19 cellular contexts compared by ENCODE assay signal in genomic region chr11:91761406-91762027, GRCh38.
DNase-seq lines count a peak whose midpoint lies in the region; ATAC-seq and TF ChIP-seq lines count a peak whose summit lies in the region.
"Had no signal": no experiment of that assay in that cellular context is flagged by ENCODE, and none has a peak within 500 bp of the region (broad histone marks: within the 10 kb centered on the region; RNA-seq: fewer than 3 reads in every experiment).

No MANE protein-coding gene starts in this region.

- DNase-seq in SK-N-SH (peak; percentile 12), WTC11 (ENCODE audit: low spot score) (no peak), medulla oblongata (ENCODE audit: extremely low spot score) (peak; percentile 7), body of pancreas (no peak), NCI-H510A (lab: John Stamatoyannopoulos, UW) (no peak)
- DNase-seq in central memory CD4-positive, alpha-beta T cell = no peak
- DNase-seq: CD8-positive, alpha-beta memory T cell; GDM1; GOT3; HFFc6; KBM-7; NCI-H1048; NCI-H1436 treated with DMSO at 0.1 percent for 48 hours; NCI-H2029 treated with DMSO at 0.1 percent for 48 hours; NCI-H2227 treated with DMSO at 0.1 percent for 48 hours had no signal

- H3K36me3 Mint-ChIP-seq in WTC11 = no peaks in the 10 kb centered on the region
- H3K36me3 Mint-ChIP-seq: CD8-positive, alpha-beta memory T cell had no signal

- TF ChIP-seq POLR2A in body of pancreas (IDR thresholded peaks at IDR 0.05) = no peak

- no peak; the same call in 1 of the 2 replicates for TF ChIP-seq RAD21 in SK-N-SH (IDR thresholded peaks at IDR 0.05; ENCODE audit: low read length)

- no peaks in the 10 kb centered on the region for H3K79me2 ChIP-seq in SK-N-SH (ENCODE audit: insufficient read depth)

- H3K9me3 ChIP-seq in SK-N-SH (no peaks in the 10 kb centered on the region), body of pancreas (no peaks in the 10 kb centered on the region)
- H3K9me3 ChIP-seq: BLaER1 treated with 17β-estradiol and CSF1 and Interleukin-3, amounts not matched to agents 10 nM and 100 nM had no signal

- H3K27ac ChIP-seq in SK-N-SH (ENCODE audit: low read depth in 2 of 2, low read length in 1 of 2) (peak overlapping the region in 1 of 2 experiments; percentile 83; a peak in 2 of 4 replicates), body of pancreas (no peak overlapping the region)
- H3K27ac ChIP-seq: BLaER1 treated with 17β-estradiol and CSF1 and Interleukin-3, amounts not matched to agents 10 nM and 100 nM had no signal

- ATAC-seq in SK-N-SH treated with all-trans-retinoic acid at 6 μM for 48 hours (no peak), WTC11 (peak; percentile 88), body of pancreas (no peak), GM19455 (IDR thresholded peaks at IDR 0.05; ENCODE audit: unreplicated experiment) (no peak)
- ATAC-seq: GM12878 had no signal

- TF ChIP-seq CTCF in SK-N-SH (IDR thresholded peaks at IDR 0.05) (no peak), WTC11 (IDR thresholded peaks at IDR 0.05) (no peak), body of pancreas (IDR thresholded peaks at IDR 0.05) (no peak)

- no peak overlapping the region for H2AFZ ChIP-seq in SK-N-SH (ENCODE audit: low read depth)

- H3K9me3 Mint-ChIP-seq in WTC11 = peaks cover 5% of the 10 kb centered on the region; the same call in 1 of the 2 replicates

- no peaks in the 10 kb centered on the region for H3K9me2 ChIP-seq in SK-N-SH

- no peaks in the 10 kb centered on the region for H3K36me3 ChIP-seq in SK-N-SH (replicated peaks in 1 of 2; ENCODE audit: control insufficient read depth in 1 of 2, insufficient read depth in 2 of 2, low read length in 1 of 2)
- no peaks in the 10 kb centered on the region for H3K36me3 ChIP-seq in body of pancreas (replicated peaks in 1 of 2; ENCODE audit: insufficient read depth in 1 of 2, low read depth in 2 of 2)
- H3K36me3 ChIP-seq: BLaER1 treated with 17β-estradiol and CSF1 and Interleukin-3, amounts not matched to agents 10 nM and 100 nM had no signal

- H3K27me3 ChIP-seq in SK-N-SH (ENCODE audit: insufficient read depth) (no peaks in the 10 kb centered on the region), body of pancreas (no peaks in the 10 kb centered on the region)
- H3K27me3 ChIP-seq: BLaER1 treated with 17β-estradiol and CSF1 and Interleukin-3, amounts not matched to agents 10 nM and 100 nM had no signal

- H3K4me1 ChIP-seq in SK-N-SH (ENCODE audit: control insufficient read depth in 1 of 2, insufficient read depth in 2 of 2, low read depth in 1 of 2, low read length in 1 of 2) = no peaks in the 10 kb centered on the region; a peak in 2 of 4 replicates
- H3K4me1 ChIP-seq in body of pancreas = no peaks in the 10 kb centered on the region
- H3K4me1 ChIP-seq: BLaER1 treated with 17β-estradiol and CSF1 and Interleukin-3, amounts not matched to agents 10 nM and 100 nM had no signal

- POLR2A ChIA-PET in SK-N-SH (lab: Yijun Ruan, JAX) (no interaction called here), WTC11 (lab: Charles Lee) (no interaction called here)

- CTCF ChIA-PET in SK-N-SH (lab: Yijun Ruan, JAX) = no interaction called here
- CTCF ChIA-PET in WTC11 (lab: Charles Lee) = interaction anchor here (0.5 kb wide), 1 partner anchor 56 kb away, joined by 3 read pairs; no protein-coding TSS in a partner anchor

- H3K4me1 Mint-ChIP-seq in WTC11 = peaks cover 23% of the 10 kb centered on the region
- H3K4me1 Mint-ChIP-seq: CD8-positive, alpha-beta memory T cell had no signal

- H3F3A ChIP-seq in SK-N-SH (replicated peaks; ENCODE audit: insufficient read depth) = no peaks in the 10 kb centered on the region

- no peaks in the 10 kb centered on the region for H4K20me1 ChIP-seq in SK-N-SH (ENCODE audit: insufficient read depth)
- H4K20me1 ChIP-seq: BLaER1 treated with 17β-estradiol and CSF1 and Interleukin-3, amounts not matched to agents 10 nM and 100 nM had no signal

- H3K4me3 Mint-ChIP-seq in WTC11 = no peak overlapping the region
- H3K4me3 Mint-ChIP-seq: CD8-positive, alpha-beta memory T cell; HFFc6 had no signal

- H3K4me3 ChIP-seq in SK-N-SH (ENCODE audit: low read depth in 2 of 2, low read length in 1 of 2) = no peak overlapping the region
- no peak overlapping the region for H3K4me3 ChIP-seq in body of pancreas
- H3K4me3 ChIP-seq: BLaER1 treated with 17β-estradiol and CSF1 and Interleukin-3, amounts not matched to agents 10 nM and 100 nM; GM12878 had no signal

- H3K4me2 ChIP-seq in SK-N-SH = no peak overlapping the region
- H3K4me2 ChIP-seq: BLaER1 treated with 17β-estradiol and CSF1 and Interleukin-3, amounts not matched to agents 10 nM and 100 nM had no signal

- H3K27ac Mint-ChIP-seq in WTC11 = peak overlapping the region; percentile 57; the same call in 1 of the 2 replicates
- H3K27ac Mint-ChIP-seq: CD8-positive, alpha-beta memory T cell; HFFc6 had no signal

- 45% methylated on average over 3 of the region's 3 CpGs for WGBS in SK-N-SH (ENCODE audit: low lambda C conversion rate)
- 19 to 50% methylated on average over 3 of the region's 3 CpGs for WGBS in body of pancreas, 2 donors

- H3K9ac ChIP-seq in SK-N-SH = no peak overlapping the region
- H3K9ac ChIP-seq: BLaER1 treated with 17β-estradiol and CSF1 and Interleukin-3, amounts not matched to agents 10 nM and 100 nM had no signal

- peak in 1 of 2 experiments; percentile 75; a peak in 2 of 4 replicates for TF ChIP-seq EP300 in SK-N-SH (IDR thresholded peaks at IDR 0.05; ENCODE audit: borderline replicate concordance in 1 of 2, low read depth in 1 of 2, low read length in 1 of 2)

- H3K27me3 Mint-ChIP-seq in WTC11 (ENCODE audit: low read depth) = no peaks in the 10 kb centered on the region
- H3K27me3 Mint-ChIP-seq: CD8-positive, alpha-beta memory T cell had no signal

- intact Hi-C loops in body of pancreas (cut with DNase I) = no loop called here

TF ChIP-seq in SK-N-SH, 30 proteins besides CTCF, POLR2A, EP300 and RAD21 (continues in another document):
- TF ChIP-seq SIN3A (IDR thresholded peaks at IDR 0.05; ENCODE audit: borderline replicate concordance, low read depth, low read length) (no peak), USF1 (IDR thresholded peaks at IDR 0.05; ENCODE audit: borderline replicate concordance, low read depth) (no peak)

TF ChIP-seq in SK-N-SH treated with all-trans-retinoic acid at 6 μM for 48 hours, 23 proteins besides CTCF, POLR2A, EP300 and RAD21 (continues in another document):
- TF ChIP-seq CSRNP3 (CRISPR knock-in tag; IDR thresholded peaks at IDR 0.05) (no peak), ZC3H10 (CRISPR knock-in tag; IDR thresholded peaks at IDR 0.05) (no peak), SNAI2 (CRISPR knock-in tag; IDR thresholded peaks at IDR 0.05) (no peak), ZNF8 (CRISPR knock-in tag; IDR thresholded peaks at IDR 0.05) (no peak), ARNTL (CRISPR knock-in tag; IDR thresholded peaks at IDR 0.05; ENCODE audit: borderline replicate concordance, low read depth) (no peak)

TF ChIP-seq in WTC11, 78 proteins besides CTCF, POLR2A, EP300 and RAD21 (continues in another document):
- TF ChIP-seq HMGA2 (CRISPR knock-in tag; IDR thresholded peaks at IDR 0.05) (no peak), ZNF423 (CRISPR knock-in tag; IDR thresholded peaks at IDR 0.05) (no peak), ERG (CRISPR knock-in tag; IDR thresholded peaks at IDR 0.05) (no peak), OVOL2 (CRISPR knock-in tag; IDR thresholded peaks at IDR 0.05; ENCODE audit: borderline replicate concordance) (no peak), FOXK1 (CRISPR knock-in tag; IDR thresholded peaks at IDR 0.05) (no peak), TEAD1 (CRISPR knock-in tag; IDR thresholded peaks at IDR 0.05) (no peak), NR1H2 (CRISPR knock-in tag; IDR thresholded peaks at IDR 0.05) (no peak), IRF1 (CRISPR knock-in tag; IDR thresholded peaks at IDR 0.05) (no peak), MYBL2 (CRISPR knock-in tag; IDR thresholded peaks at IDR 0.05) (no peak), NR3C1 (CRISPR knock-in tag; conservative IDR thresholded peaks at IDR 0.05; ENCODE audit: low read depth) (no peak), ATF1 (CRISPR knock-in tag; IDR thresholded peaks at IDR 0.05) (no peak)

Comparison
In these comparisons a context has a peak if more than half of its experiments do, and no peak if none do; other contexts are left out.
1. DNase-seq: peak in SK-N-SH (single experiment) and medulla oblongata (single experiment); none in WTC11 (single experiment), body of pancreas (0 of 4), central memory CD4-positive, alpha-beta T cell (single experiment) and NCI-H510A (single experiment).